ENCODE assay signal across 12 cellular contexts in the genomic region with DNA sequence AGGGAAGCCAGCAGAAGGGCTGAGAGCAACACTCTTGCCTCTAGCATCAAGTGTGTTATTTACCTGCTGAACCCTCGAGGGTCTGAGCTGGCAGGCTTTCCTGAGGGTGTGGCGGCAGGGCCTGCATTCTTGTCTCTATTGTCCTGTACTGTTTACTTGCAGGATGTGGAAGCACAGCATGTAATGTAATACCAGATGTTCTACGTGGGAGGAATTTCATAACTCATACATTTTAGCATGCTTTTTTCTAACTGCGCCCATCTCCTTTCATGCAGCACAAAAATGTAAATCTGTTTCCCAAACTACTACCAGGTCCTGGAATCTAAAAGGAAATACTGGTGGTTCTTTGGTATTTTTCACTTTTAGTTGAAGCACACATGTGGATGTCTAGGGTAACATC.
DNase-seq lines count a peak whose midpoint lies in the region; ATAC-seq and TF ChIP-seq lines count a peak whose summit lies in the region.
"Had no signal": no experiment of that assay in that cellular context is flagged by ENCODE, and none has a peak within 500 bp of the region (broad histone marks: within the 10 kb centered on the region; RNA-seq: fewer than 3 reads in every experiment).

No MANE protein-coding gene starts in this region.

- no peak for TF ChIP-seq POLR2A in IMR-90 (IDR thresholded peaks at IDR 0.05; ENCODE audit: low read depth, low read length)
- TF ChIP-seq POLR2A in spleen (IDR thresholded peaks at IDR 0.05), result no peak

- no TSS peak for BruUV-seq in IMR-90 (replicated peaks; lab: Mats Ljungman, UMichigan)

- peak overlapping the region; percentile 93 for H2AK5ac ChIP-seq in IMR-90 (ENCODE audit: low read depth, low read length)

- H4K5ac ChIP-seq in IMR-90 (ENCODE audit: low read depth, low read length), result peak overlapping the region; percentile 70

- TF ChIP-seq RAD21 in IMR-90 (IDR thresholded peaks at IDR 0.05; ENCODE audit: low read length), result no peak

- H3K27ac ChIP-seq in IMR-90 (ENCODE audit: insufficient read depth, low read length) (peak overlapping the region; percentile 96), brain microvascular endothelial cell (peak overlapping the region; percentile 69), left lung (peak overlapping the region; percentile 54 to 77), spleen (no peak overlapping the region)
- H3K27ac ChIP-seq: BLaER1 had no signal

- H3K4ac ChIP-seq in IMR-90 (ENCODE audit: low read depth, low read length), result peak overlapping the region; percentile 91

- no peaks in the 10 kb centered on the region for H4K20me1 ChIP-seq in IMR-90 (ENCODE audit: insufficient read depth, low read length)
- H4K20me1 ChIP-seq: BLaER1 had no signal

- H2BK5ac ChIP-seq in IMR-90 (ENCODE audit: low read depth, low read length, poor library complexity, severe bottlenecking), result peak overlapping the region; percentile 93

- H3K27me3 ChIP-seq in IMR-90 (ENCODE audit: control insufficient read depth, insufficient read depth, low read length), result no peaks in the 10 kb centered on the region
- no peaks in the 10 kb centered on the region for H3K27me3 ChIP-seq in brain microvascular endothelial cell (replicated peaks)
- H3K27me3 ChIP-seq in left lung, result no peaks in the 10 kb centered on the region
- no peaks in the 10 kb centered on the region for H3K27me3 ChIP-seq in spleen (replicated peaks in 1 of 7)
- H3K27me3 ChIP-seq: BLaER1 had no signal

- CTCF ChIA-PET in AG04449 (lab: Yijun Ruan, JAX), result interaction anchor here (0.9 to 1.2 kb wide), 2 partner anchors 40 to 42 kb away, joined by 4 to 6 read pairs; no protein-coding TSS in a partner anchor
- CTCF ChIA-PET in IMR-90 (lab: Yijun Ruan, JAX), result interaction anchor here (1.0 kb wide), 1 partner anchor 43 kb away, joined by 3 read pairs; no protein-coding TSS in a partner anchor

- no peak overlapping the region for H3K4me3 ChIP-seq in AG04449 (ENCODE audit: low read depth, low read length)
- no peak overlapping the region for H3K4me3 ChIP-seq in IMR-90 (ENCODE audit: insufficient read depth, low read depth, low read length)
- no peak overlapping the region for H3K4me3 ChIP-seq in brain microvascular endothelial cell (ENCODE audit: low read depth, low read length)
- no peak overlapping the region for H3K4me3 ChIP-seq in left lung
- no peak overlapping the region for H3K4me3 ChIP-seq in spleen
- H3K4me3 ChIP-seq: BLaER1 had no signal

- dilution Hi-C loops in IMR-90 (cut with HindIII; ENCODE audit: low sequenced_read_pairs, unreplicated experiment), result no loop called here

- peak overlapping the region; percentile 47 for H3K23ac ChIP-seq in IMR-90 (ENCODE audit: low read depth, low read length)

- H2AK9ac ChIP-seq in IMR-90 (replicated peaks; ENCODE audit: low read depth, low read length, poor library complexity), result peak overlapping the region; percentile 75

- TF ChIP-seq CTCF in AG04449 (IDR thresholded peaks at IDR 0.05; ENCODE audit: insufficient read depth, low read length, missing control alignments), result no peak
- no peak for TF ChIP-seq CTCF in IMR-90 (conservative IDR thresholded peaks at IDR 0.05; ENCODE audit: low read depth, low read length)
- TF ChIP-seq CTCF in brain microvascular endothelial cell (IDR thresholded peaks at IDR 0.05; ENCODE audit: low read depth, low read length, missing control alignments), result no peak
- TF ChIP-seq CTCF in left lung (IDR thresholded peaks at IDR 0.05), result no peak
- no peak for TF ChIP-seq CTCF in spleen (IDR thresholded peaks at IDR 0.05 in 8 of 11, conservative IDR thresholded peaks at IDR 0.05 in 3 of 11)

- H3K9ac ChIP-seq in IMR-90 (ENCODE audit: low read depth, low read length), result peak overlapping the region; percentile 13; the same call in 1 of the 2 replicates
- H3K9ac ChIP-seq: BLaER1 had no signal

- peak overlapping the region; percentile 86 for H3K18ac ChIP-seq in IMR-90 (ENCODE audit: low read depth, low read length)

- H3K14ac ChIP-seq in IMR-90 (replicated peaks; ENCODE audit: low read depth, low read length), result peak overlapping the region; percentile 89

- H3K9me1 ChIP-seq in IMR-90 (ENCODE audit: insufficient read depth, low read length), result peaks cover 31% of the 10 kb centered on the region

- 14% methylated on average over 1 of the region's 4 CpGs; no CpG with 5 or more reads in 1 of the 2 experiments for WGBS in IMR-90 (ENCODE audit: extremely low coverage in 2 of 2, insufficient read length in 1 of 2), 2 experiments
- 74 to 90% (median 85%) methylated on average over 4 of the region's 4 CpGs for WGBS in spleen, 5 donors

- 0 out of 2 replicates have a peak, but pooled peaks cover 2% of the 10 kb centered on the region for H3K36me3 ChIP-seq in IMR-90 (ENCODE audit: control insufficient read depth, insufficient read depth, low read length)
- no peaks in the 10 kb centered on the region for H3K36me3 ChIP-seq in brain microvascular endothelial cell (replicated peaks)
- H3K36me3 ChIP-seq in left lung, result peaks cover 0 to 5% of the 10 kb centered on the region in 2 donors
- peaks cover 2 to 89% (median 32%) of the 10 kb centered on the region in 6 donors for H3K36me3 ChIP-seq in spleen

- in situ Hi-C loops in IMR-90 (cut with MboI; ENCODE audit: low sequenced_read_pairs) (no loop called here), brain microvascular endothelial cell (cut with HindIII; ENCODE audit: low pct_ligation_motif_present, low sequenced_read_pairs) (no loop called here)

- H3K56ac ChIP-seq in IMR-90 (ENCODE audit: extremely low read depth, insufficient read depth, low read length), result peak overlapping the region; percentile 65; the same call in 1 of the 2 replicates

- H3K4me1 ChIP-seq in IMR-90 (ENCODE audit: control insufficient read depth, insufficient read depth, low read length) (peaks cover 33% of the 10 kb centered on the region), left lung (peaks cover 23 to 25% of the 10 kb centered on the region in 2 donors), spleen (peaks cover 0 to 12% (median 0%) of the 10 kb centered on the region in 6 donors)
- H3K4me1 ChIP-seq: BLaER1 had no signal

- H2BK20ac ChIP-seq in IMR-90 (ENCODE audit: low read depth, low read length), result peak overlapping the region; percentile 93

- DNase-seq in AG04449 (ENCODE audit: low read depth, low spot score) (peak; percentile 89), IMR-90 (peak; percentile 97), brain microvascular endothelial cell (peak; percentile 76), left lung (peak; percentile 70 to 77), KG1 (lab: John Stamatoyannopoulos, UW) (no peak), GOT3 (lab: John Stamatoyannopoulos, UW) (no peak), spleen (no peak)
- DNase-seq: activated CD4-positive, CD25-positive, alpha-beta regulatory T cell; aorta; NCI-H82 had no signal

- peak overlapping the region; percentile 11; the same call in 1 of the 2 replicates for H3K4me2 ChIP-seq in IMR-90 (ENCODE audit: low read depth, low read length)
- H3K4me2 ChIP-seq: BLaER1 had no signal

- peak overlapping the region; percentile 95 for H4K91ac ChIP-seq in IMR-90 (ENCODE audit: insufficient read depth, low read depth, low read length)

- peaks cover 0 to 17% of the 10 kb centered on the region in 2 experiments; a peak in 2 of 4 replicates for H3K79me1 ChIP-seq in IMR-90 (ENCODE audit: low read depth in 1 of 2, low read length in 2 of 2)

- ATAC-seq in IMR-90 (ENCODE audit: low read depth), result peak; percentile 70
- ATAC-seq in left lung, result peak; percentile 78
- ATAC-seq in GM21717 (IDR thresholded peaks at IDR 0.05; ENCODE audit: unreplicated experiment), result no peak

- H2BK120ac ChIP-seq in IMR-90 (ENCODE audit: low read depth, low read length), result peak overlapping the region; percentile 92

- peak overlapping the region; percentile 59 to 92 for H4K8ac ChIP-seq in IMR-90 (ENCODE audit: low read depth in 2 of 2, low read length in 2 of 2)

- POLR2A ChIA-PET in AG04449 (lab: Yijun Ruan, JAX) (interaction anchor here (1.1 kb wide), 1 partner anchor 14 kb away, joined by 4 read pairs; no protein-coding TSS in a partner anchor), IMR-90 (lab: Charles Lee; ENCODE audit: unreplicated experiment) (no interaction called here)

- H2BK15ac ChIP-seq in IMR-90 (ENCODE audit: low read depth, low read length), result peak overlapping the region; percentile 98; the same call in 1 of the 3 replicates

- H3K9me3 ChIP-seq in IMR-90 (ENCODE audit: control insufficient read depth, insufficient read depth, low read length) (no peaks in the 10 kb centered on the region), left lung (no peaks in the 10 kb centered on the region), spleen (no peaks in the 10 kb centered on the region)
- H3K9me3 ChIP-seq: BLaER1 had no signal

- peak overlapping the region; percentile 66 for H2AFZ ChIP-seq in IMR-90 (replicated peaks; ENCODE audit: low read length, poor library complexity)

- intact Hi-C loops in IMR-90 (cut with micrococcal nuclease), result loop anchor here (2.0 kb wide), 1 partner anchor 34 kb away; no protein-coding TSS in a partner anchor
- intact Hi-C loops in left lung (cut with DNase I), result no loop called here
- intact Hi-C loops in spleen (cut with DNase I; ENCODE audit: low total_unique reads), result no loop called here

TF ChIP-seq in IMR-90, 13 proteins besides CTCF, POLR2A, EP300 and RAD21:
- TF ChIP-seq CEBPB (IDR thresholded peaks at IDR 0.05; ENCODE audit: low read depth, low read length), result peak; percentile 87
- TF ChIP-seq, protein P1, sequence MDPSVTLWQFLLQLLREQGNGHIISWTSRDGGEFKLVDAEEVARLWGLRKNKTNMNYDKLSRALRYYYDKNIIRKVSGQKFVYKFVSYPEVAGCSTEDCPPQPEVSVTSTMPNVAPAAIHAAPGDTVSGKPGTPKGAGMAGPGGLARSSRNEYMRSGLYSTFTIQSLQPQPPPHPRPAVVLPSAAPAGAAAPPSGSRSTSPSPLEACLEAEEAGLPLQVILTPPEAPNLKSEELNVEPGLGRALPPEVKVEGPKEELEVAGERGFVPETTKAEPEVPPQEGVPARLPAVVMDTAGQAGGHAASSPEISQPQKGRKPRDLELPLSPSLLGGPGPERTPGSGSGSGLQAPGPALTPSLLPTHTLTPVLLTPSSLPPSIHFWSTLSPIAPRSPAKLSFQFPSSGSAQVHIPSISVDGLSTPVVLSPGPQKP (IDR thresholded peaks at IDR 0.05; ENCODE audit: borderline replicate concordance, low read depth, low read length), result no peak

Comparison
In these comparisons a context has a peak if more than half of its experiments do, and no peak if none do; other contexts are left out.
1. DNase-seq: peak in AG04449 (single experiment), IMR-90 (single experiment), brain microvascular endothelial cell (single experiment) and left lung (2 of 2); none in KG1 (single experiment), GOT3 (single experiment) and spleen (single experiment).
2. H3K27ac ChIP-seq: peak in IMR-90 (single experiment), brain microvascular endothelial cell (single experiment) and left lung (2 of 2); none in spleen (0 of 8).